Comparison of ENCODE assay signal across 9 cellular contexts in the genomic region with DNA sequence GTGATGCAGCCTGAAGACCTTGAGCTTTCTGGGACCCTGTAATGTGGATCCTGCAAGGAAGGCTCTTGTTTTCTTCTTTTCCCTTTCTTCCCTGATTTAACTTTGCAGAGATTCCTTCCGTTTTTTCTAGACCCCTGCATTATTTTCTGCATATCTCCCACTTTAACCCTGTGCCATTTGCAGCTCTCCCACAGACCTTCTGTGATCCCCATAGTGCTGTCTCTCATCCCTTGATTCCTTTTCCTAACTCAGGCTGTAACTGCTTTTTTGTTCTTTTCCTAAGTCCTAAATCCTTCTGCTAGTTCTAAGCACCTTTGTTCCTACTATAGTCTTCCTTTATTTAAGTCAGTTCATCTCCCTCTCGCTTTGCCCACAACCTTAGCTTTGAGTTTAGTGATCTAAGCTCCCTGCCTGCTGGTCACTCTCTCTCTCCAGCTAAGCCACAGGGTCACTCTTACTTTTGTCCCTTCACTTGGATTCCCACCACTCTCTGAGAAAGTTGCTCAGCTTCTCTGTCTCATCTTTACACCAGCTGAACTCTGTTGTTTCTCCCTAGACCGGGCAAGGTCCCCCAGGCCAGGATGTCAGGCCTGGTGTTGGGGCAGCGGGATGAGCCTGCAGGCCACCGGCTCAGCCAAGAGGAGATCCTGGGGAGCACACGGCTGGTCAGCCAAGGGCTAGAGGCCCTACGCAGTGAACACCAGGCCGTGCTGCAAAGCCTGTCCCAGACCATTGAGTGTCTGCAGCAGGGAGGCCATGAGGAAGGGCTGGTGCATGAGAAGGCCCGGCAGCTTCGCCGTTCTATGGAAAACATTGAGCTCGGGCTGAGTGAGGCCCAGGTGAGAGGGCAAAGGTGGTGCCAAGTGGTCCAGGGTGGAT. TPM values are rescaled to one million over a fixed set of nuclear protein-coding genes. Genes with fewer than 3 reads are reported as not detected.
DNase-seq lines count a peak whose midpoint lies in the region; ATAC-seq and TF ChIP-seq lines count a peak whose summit lies in the region.
"Had no signal": no experiment of that assay in that cellular context is flagged by ENCODE, and none has a peak within 500 bp of the region (broad histone marks: within the 10 kb centered on the region; RNA-seq: fewer than 3 reads in every experiment).

No MANE protein-coding gene starts in this region.

- H2AFZ ChIP-seq in DND-41 (ENCODE audit: low read depth, low read length): no peak overlapping the region

- H3K9ac ChIP-seq in DND-41 (ENCODE audit: low read depth, low read length): peak overlapping the region; percentile 65

- TF ChIP-seq CTCF in DND-41 (IDR thresholded peaks at IDR 0.05; ENCODE audit: borderline replicate concordance, extremely low read depth, low read length, poor library complexity, severe bottlenecking) (no peak), Peyer's patch (IDR thresholded peaks at IDR 0.05) (no peak), fibroblast of pulmonary artery (IDR thresholded peaks at IDR 0.05; ENCODE audit: low read length, missing control alignments) (no peak), psoas muscle (IDR thresholded peaks at IDR 0.05) (no peak), brain microvascular endothelial cell (IDR thresholded peaks at IDR 0.05; ENCODE audit: low read depth, low read length, missing control alignments) (no peak)

- H3K36me3 ChIP-seq in DND-41 (ENCODE audit: insufficient read depth, low read length) (peaks cover 19% of the 10 kb centered on the region), Peyer's patch (peaks cover 0 to 51% (median 2%) of the 10 kb centered on the region in 3 donors), psoas muscle (ENCODE audit: insufficient read depth in 1 of 2, low read depth in 1 of 2) (peaks cover 0 to 66% of the 10 kb centered on the region in 2 donors), brain microvascular endothelial cell (replicated peaks) (peaks cover 3% of the 10 kb centered on the region)

- peak overlapping the region; percentile 95 for H3K4me2 ChIP-seq in DND-41 (ENCODE audit: insufficient read depth, low read length)

- peak overlapping the region in 1 of 2 experiments; percentile 78; a peak in 2 of 4 replicates for H3K4me3 ChIP-seq in DND-41 (ENCODE audit: low read depth in 1 of 2, low read length in 2 of 2)
- peak overlapping the region in 3 of 4 donors; percentile 49 to 98 (median 81) for H3K4me3 ChIP-seq in Peyer's patch
- peak overlapping the region; percentile 99 for H3K4me3 ChIP-seq in fibroblast of pulmonary artery (replicated peaks; ENCODE audit: low read depth, low read length)
- peak overlapping the region; percentile 85 for H3K4me3 ChIP-seq in psoas muscle
- no peak overlapping the region for H3K4me3 ChIP-seq in brain microvascular endothelial cell (ENCODE audit: low read depth, low read length)

- H3K27ac ChIP-seq in DND-41 (ENCODE audit: low read length) (peak overlapping the region; percentile 86), Peyer's patch (peak overlapping the region; percentile 42 to 98 (median 88)), psoas muscle (no peak overlapping the region), brain microvascular endothelial cell (no peak overlapping the region)

- no peak for TF ChIP-seq POLR2A in Peyer's patch (IDR thresholded peaks at IDR 0.05)

- no peak for ATAC-seq in DND-41 (ENCODE audit: insufficient read depth, low read depth)
- no peak for ATAC-seq in psoas muscle
- no peak for ATAC-seq in HG03432 (IDR thresholded peaks at IDR 0.05; ENCODE audit: unreplicated experiment)

- no peak for DNase-seq in DND-41
- no peak for DNase-seq in Peyer's patch
- no peak for DNase-seq in fibroblast of pulmonary artery (ENCODE audit: low read depth)
- no peak for DNase-seq in psoas muscle
- no peak for DNase-seq in hypothalamus (lab: John Stamatoyannopoulos, UW)
- no peak for DNase-seq in brain microvascular endothelial cell
- no peak for DNase-seq in activated CD8-positive, alpha-beta memory T cell treated with anti-CD3 and anti-CD28 coated beads, Interleukin-2, amount 50 U/mL, for 4 hours
- DNase-seq: activated effector memory CD4-positive, alpha-beta T cell treated with anti-CD3 and anti-CD28 coated beads, Interleukin-2, amount 50 U/mL, for 16 hours had no signal

- 83 to 88% (median 87%) methylated on average over 12 of the region's 12 CpGs for WGBS in psoas muscle, 3 donors

- in situ Hi-C loops in brain microvascular endothelial cell (cut with HindIII; ENCODE audit: low pct_ligation_motif_present, low sequenced_read_pairs): no loop called here

- no peaks in the 10 kb centered on the region for H3K9me3 ChIP-seq in DND-41 (ENCODE audit: insufficient read depth, low read length, severe bottlenecking)
- H3K9me3 ChIP-seq in Peyer's patch: no peaks in the 10 kb centered on the region
- H3K9me3 ChIP-seq in psoas muscle: no peaks in the 10 kb centered on the region

- H3K27me3 ChIP-seq in DND-41 (ENCODE audit: insufficient read depth, low read length, poor library complexity) (no peaks in the 10 kb centered on the region), Peyer's patch (no peaks in the 10 kb centered on the region), psoas muscle (ENCODE audit: insufficient read depth in 3 of 3, low read length in 2 of 3) (no peaks in the 10 kb centered on the region), brain microvascular endothelial cell (replicated peaks) (no peaks in the 10 kb centered on the region)

- H4K20me1 ChIP-seq in DND-41 (ENCODE audit: insufficient read depth, low read length): 0 out of 2 replicates have a peak, but pooled peaks cover 2% of the 10 kb centered on the region

- intact Hi-C loops in psoas muscle (cut with DNase I): loop anchor here in 1 of 2 donors (2.0 kb wide), 1 partner anchor 48 kb away; a partner anchor contains a TSS

- peaks cover 30% of the 10 kb centered on the region for H3K4me1 ChIP-seq in DND-41 (ENCODE audit: insufficient read depth, low read length)
- H3K4me1 ChIP-seq in Peyer's patch: peaks cover 0 to 35% (median 8%) of the 10 kb centered on the region in 4 donors
- peaks cover 18% of the 10 kb centered on the region for H3K4me1 ChIP-seq in psoas muscle

- peaks cover 29% of the 10 kb centered on the region for H3K79me2 ChIP-seq in DND-41 (ENCODE audit: insufficient read depth, low read length)

RNA-seq across cellular contexts. Expression of a gene that starts 1.6 kb away (rescaled TPM):
- total RNA-seq in Peyer's patch (100 to 1,000 TPM in 3 of 4 donors, 10 to 100 TPM in 1; 50.3 to 214 (median 183) TPM), psoas muscle (10 to 100 TPM; 13.0 to 20.9 (median 15.0) TPM)
- polyA plus RNA-seq in psoas muscle: 10 to 100 TPM; 12.2 to 17.2 (median 13.2) TPM

RNA-seq across cellular contexts. Expression of a gene that starts 1.8 kb away (rescaled TPM):
- total RNA-seq in Peyer's patch (10 to 100 TPM; 19.0 to 40.8 (median 22.1) TPM), psoas muscle (100 to 1,000 TPM in 1 of 4 donors, 10 to 100 TPM in 3; 61.3 to 138 (median 94.5) TPM)
- 100 to 1,000 TPM in 1 of 3 donors, 10 to 100 TPM in 2; 91.1 to 139 (median 91.2) TPM for polyA plus RNA-seq in psoas muscle

RNA-seq across cellular contexts. Expression of a gene that starts 7.3 kb away (rescaled TPM):
- 10 to 100 TPM; 19.4 to 33.0 (median 23.1) TPM for total RNA-seq in Peyer's patch
- total RNA-seq in psoas muscle: 10 to 100 TPM in 3 of 4 donors, 1 to 10 TPM in 1; 9.3 to 23.4 (median 20.1) TPM
- 10 to 100 TPM in 1 of 3 donors, 1 to 10 TPM in 2; 6.0 to 11.5 (median 6.5) TPM for polyA plus RNA-seq in psoas muscle

RNA-seq across cellular contexts. Expression of a gene that starts 15.1 kb away (rescaled TPM):
- total RNA-seq in Peyer's patch (10 to 100 TPM in 3 of 4 donors, 1 to 10 TPM in 1; 4.4 to 22.3 (median 18.3) TPM), psoas muscle (1 to 10 TPM in 2 of 4 donors, under 1 TPM in 2; 0.61 to 1.6 (median 1.1) TPM)
- under 1 TPM; 0.17 to 0.90 (median 0.23) TPM for polyA plus RNA-seq in psoas muscle

RNA-seq across cellular contexts. Expression of a gene that starts 39.6 kb away (rescaled TPM):
- total RNA-seq in Peyer's patch: 10 to 100 TPM; 39.2 to 75.9 (median 50.4) TPM
- total RNA-seq in psoas muscle: 10 to 100 TPM; 31.0 to 47.3 (median 37.5) TPM
- 10 to 100 TPM; 39.7 to 70.5 (median 68.2) TPM for polyA plus RNA-seq in psoas muscle

Comparison
In these comparisons a context has a peak if more than half of its experiments do, and no peak if none do; other contexts are left out.
1. H3K27ac ChIP-seq: peak in DND-41 (single experiment) and Peyer's patch (4 of 4); none in psoas muscle (single experiment) and brain microvascular endothelial cell (single experiment).